Comparison of ENCODE assay signal across 8 cellular contexts in the genomic region with DNA sequence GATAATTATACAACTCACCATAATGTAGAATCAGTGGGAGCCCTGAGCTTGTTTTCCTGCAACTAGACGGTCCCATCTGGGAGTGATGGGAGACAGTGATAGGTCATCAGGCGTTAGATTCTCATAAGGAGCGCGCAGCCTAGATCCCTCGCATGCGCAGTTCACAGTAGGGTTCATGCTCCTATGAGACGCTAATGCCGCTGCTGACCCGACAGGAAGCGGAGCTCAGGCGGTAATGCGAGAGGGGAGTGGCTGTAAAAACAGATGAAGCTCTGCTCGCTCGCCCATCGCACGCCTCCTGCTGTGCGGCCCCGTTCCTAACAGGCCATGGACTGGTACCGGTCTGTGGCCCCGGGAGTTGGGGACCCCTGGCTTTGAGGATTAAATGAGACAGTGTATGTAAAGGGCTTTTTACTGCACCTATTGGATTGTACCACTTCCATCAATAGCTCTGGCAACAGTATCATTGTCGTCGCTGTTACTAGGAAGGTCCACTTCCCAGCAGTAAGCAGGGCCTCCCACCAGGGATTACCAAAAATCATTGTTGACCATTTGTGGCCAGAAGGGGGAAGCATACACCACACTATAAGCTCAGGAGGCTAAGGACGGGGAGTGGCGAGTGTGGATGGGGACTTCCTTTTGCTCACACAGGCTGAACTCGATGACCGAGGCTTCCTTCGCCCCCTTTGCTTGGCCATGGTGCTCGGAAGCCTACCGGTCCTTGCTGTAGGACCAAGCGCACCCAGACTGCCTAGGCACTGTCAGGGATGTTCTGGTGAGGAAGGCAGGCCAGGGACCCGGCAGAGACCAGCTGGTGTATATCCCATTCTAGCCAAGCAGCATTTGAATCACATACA. TPM values are rescaled to one million over a fixed set of nuclear protein-coding genes. Genes with fewer than 3 reads are reported as not detected.
DNase-seq lines count a peak whose midpoint lies in the region; TF ChIP-seq lines count a peak whose summit lies in the region.

No MANE protein-coding gene starts in this region.

- H4K8ac ChIP-seq in H9 (replicated peaks; ENCODE audit: insufficient read length, low read depth, low read length), result no peak overlapping the region

- no CpG with 5 or more reads among the region's 31 CpGs for WGBS in H9 (ENCODE audit: extremely low coverage, insufficient read length, low lambda C conversion rate)

- no peak overlapping the region for H2BK20ac ChIP-seq in H9 (ENCODE audit: low read depth, low read length, poor library complexity, severe bottlenecking)

- H3K4ac ChIP-seq in H9 (ENCODE audit: low read depth, low read length), result no peak overlapping the region

- no peaks in the 10 kb centered on the region for H3K36me3 Mint-ChIP-seq in H9 (ENCODE audit: insufficient read depth in 1 of 3, low read depth in 3 of 3)
- H3K36me3 Mint-ChIP-seq in activated naive CD4-positive, alpha-beta T cell treated with anti-CD3 and anti-CD28 coated beads for 36 hours (ENCODE audit: low read depth), result no peaks in the 10 kb centered on the region

- H4K91ac ChIP-seq in H9 (ENCODE audit: insufficient read length, low read depth, low read length), result no peak overlapping the region

- no peaks in the 10 kb centered on the region for H3K4me1 ChIP-seq in ES-I3 (ENCODE audit: insufficient read depth, low read length)
- H3K4me1 ChIP-seq in H9 (ENCODE audit: insufficient read depth, low read length), result no peaks in the 10 kb centered on the region
- H3K4me1 ChIP-seq in Loucy (ENCODE audit: insufficient read depth, low read length, poor library complexity, severe bottlenecking), result peaks cover 3% of the 10 kb centered on the region
- H3K4me1 ChIP-seq in SJCRH30, result peaks cover 3% of the 10 kb centered on the region; the same call in 1 of the 2 replicates

- H3K27me3 Mint-ChIP-seq in H9 (ENCODE audit: low read depth), result peaks cover 15% of the 10 kb centered on the region
- no peaks in the 10 kb centered on the region for H3K27me3 Mint-ChIP-seq in activated naive CD4-positive, alpha-beta T cell treated with anti-CD3 and anti-CD28 coated beads for 36 hours (ENCODE audit: low read depth)

- H3K79me1 ChIP-seq in H9 (ENCODE audit: insufficient read depth, low read depth, low read length, poor library complexity, severe bottlenecking), result no peaks in the 10 kb centered on the region

- no peak overlapping the region for H2BK120ac ChIP-seq in H9 (ENCODE audit: low read depth, low read length, poor library complexity, severe bottlenecking)

- TF ChIP-seq CTCF in H9 (conservative IDR thresholded peaks at IDR 0.05), result peak; percentile 87
- TF ChIP-seq CTCF in Loucy (conservative IDR thresholded peaks at IDR 0.05; ENCODE audit: low read length), result peak; percentile 87

- H3K14ac ChIP-seq in H9 (ENCODE audit: insufficient read depth, low read length), result no peak overlapping the region

- H4K5ac ChIP-seq in H9 (ENCODE audit: insufficient read length, low read depth, low read length), result no peak overlapping the region

- CTCF ChIA-PET in activated naive CD4-positive, alpha-beta T cell treated with anti-CD3 and anti-CD28 coated beads for 36 hours (lab: Charles Lee), result interaction anchor here (0.6 to 2.6 kb wide), 35 partner anchors 10 to 724 kb away, joined by 3 to 69 read pairs (median 5); a partner anchor contains a TSS

- no peak overlapping the region for H3K56ac ChIP-seq in H9 (ENCODE audit: insufficient read length, low read depth, low read length)

- H3F3A ChIP-seq in Loucy (ENCODE audit: low read depth), result no peaks in the 10 kb centered on the region

- H4K20me1 ChIP-seq in H9 (ENCODE audit: control insufficient read depth, insufficient read depth, insufficient read length) (no peaks in the 10 kb centered on the region), Loucy (ENCODE audit: insufficient read depth, low read length, poor library complexity, severe bottlenecking) (no peaks in the 10 kb centered on the region)

- no peak overlapping the region for H2BK15ac ChIP-seq in H9 (ENCODE audit: low read depth, low read length)

- H3K9me3 Mint-ChIP-seq in H9, result no peaks in the 10 kb centered on the region; a peak in 1 of 5 replicates
- H3K9me3 Mint-ChIP-seq in activated naive CD4-positive, alpha-beta T cell treated with anti-CD3 and anti-CD28 coated beads for 36 hours, result peaks cover under 1% of the 10 kb centered on the region

- H3K4me3 ChIP-seq in Loucy (ENCODE audit: low read length, poor library complexity, severe bottlenecking), result peak overlapping the region; percentile 69
- peak overlapping the region; percentile 42 for H3K4me3 ChIP-seq in SJCRH30

- peak overlapping the region; percentile 40; the same call in 1 of the 2 replicates for H3K9ac ChIP-seq in ES-I3 (ENCODE audit: low read depth, low read length)
- no peak overlapping the region for H3K9ac ChIP-seq in H9 (ENCODE audit: extremely low read depth, insufficient read length, low read length)
- peak overlapping the region; percentile 35 for H3K9ac ChIP-seq in Loucy (ENCODE audit: low read depth, low read length, poor library complexity, severe bottlenecking)

- H3K79me2 ChIP-seq in H9 (ENCODE audit: insufficient read depth, low read length), result no peaks in the 10 kb centered on the region
- no peaks in the 10 kb centered on the region for H3K79me2 ChIP-seq in Loucy (ENCODE audit: insufficient read depth, low read length)

- H3K36me3 ChIP-seq in ES-I3 (ENCODE audit: insufficient read depth, low read length) (no peaks in the 10 kb centered on the region), Loucy (ENCODE audit: insufficient read depth, low read length) (no peaks in the 10 kb centered on the region), SJCRH30 (no peaks in the 10 kb centered on the region)

- H2AFZ ChIP-seq in H9 (ENCODE audit: low read length), result no peak overlapping the region
- H2AFZ ChIP-seq in Loucy (ENCODE audit: low read length), result peak overlapping the region; percentile 99

- no peak overlapping the region for H3K18ac ChIP-seq in H9 (ENCODE audit: insufficient read length, low read depth, low read length)

- no peaks in the 10 kb centered on the region for H3K9me3 ChIP-seq in ES-I3 (ENCODE audit: control insufficient read depth, insufficient read depth, low read length)
- H3K9me3 ChIP-seq in H9 (ENCODE audit: control insufficient read depth, low read depth, low read length), result no peaks in the 10 kb centered on the region
- no peaks in the 10 kb centered on the region for H3K9me3 ChIP-seq in Loucy (ENCODE audit: insufficient read depth, low read depth, low read length)
- no peaks in the 10 kb centered on the region; the same call in 1 of the 2 replicates for H3K9me3 ChIP-seq in SJCRH30 (replicated peaks)

- no peaks in the 10 kb centered on the region for H3K9me2 ChIP-seq in Loucy (replicated peaks; ENCODE audit: low read depth, low read length)

- DNase-seq in H9, result peak; percentile 92
- DNase-seq in SJCRH30, result peak; percentile 82 to 95
- DNase-seq in activated naive CD4-positive, alpha-beta T cell treated with anti-CD3 and anti-CD28 coated beads for 36 hours, result peak; percentile 82
- peak; percentile 83 for DNase-seq in germinal center (ENCODE audit: low spot score)
- DNase-seq in non-pigmented ciliary epithelial cell (ENCODE audit: low read depth), result peak; percentile 84
- DNase-seq in substantia nigra (lab: John Stamatoyannopoulos, UW), result peak in 48 of 49 donors; percentile 14 to 87 (median 68)

- H3K4me1 Mint-ChIP-seq in H9, result peaks cover 5 to 8% of the 10 kb centered on the region in 2 experiments
- H3K4me1 Mint-ChIP-seq in activated naive CD4-positive, alpha-beta T cell treated with anti-CD3 and anti-CD28 coated beads for 36 hours (ENCODE audit: low read depth), result peaks cover 7% of the 10 kb centered on the region

- H2AK5ac ChIP-seq in H9 (ENCODE audit: insufficient read length, low read length), result no peak overlapping the region

- H3K27ac Mint-ChIP-seq in H9, result peak overlapping the region in 1 of 3 experiments; percentile 87; a peak in 1 of 7 replicates
- peak overlapping the region; percentile 79 for H3K27ac Mint-ChIP-seq in activated naive CD4-positive, alpha-beta T cell treated with anti-CD3 and anti-CD28 coated beads for 36 hours

- H3K27ac ChIP-seq in H9 (ENCODE audit: insufficient read length, low read depth, low read length) (no peak overlapping the region), SJCRH30 (no peak overlapping the region), substantia nigra (ENCODE audit: low read depth, low read length, poor library complexity, severe bottlenecking) (peak overlapping the region; percentile 84)

- H3K23me2 ChIP-seq in H9 (ENCODE audit: insufficient read length, low read depth, low read length, poor library complexity, severe bottlenecking), result no peaks in the 10 kb centered on the region

- no peak overlapping the region for H2BK12ac ChIP-seq in H9 (ENCODE audit: insufficient read length, low read depth, low read length)

- peak overlapping the region; percentile 77 to 80 for H3K4me3 Mint-ChIP-seq in H9
- H3K4me3 Mint-ChIP-seq in activated naive CD4-positive, alpha-beta T cell treated with anti-CD3 and anti-CD28 coated beads for 36 hours, result peak overlapping the region; percentile 72

- no peak overlapping the region for H3T11ph ChIP-seq in H9 (ENCODE audit: low read length)

- H2BK5ac ChIP-seq in H9 (ENCODE audit: insufficient read length, low read length), result no peak overlapping the region

- H3K23ac ChIP-seq in H9 (ENCODE audit: insufficient read length, low read depth, low read length), result no peak overlapping the region

- intact Hi-C loops in activated naive CD4-positive, alpha-beta T cell treated with anti-CD3 and anti-CD28 coated beads for 36 hours (cut with micrococcal nuclease), result loop anchor here (1.0 to 5.0 kb wide), 8 partner anchors 27 to 738 kb away; a partner anchor contains a TSS

- peak overlapping the region; percentile 49 for H3K4me2 ChIP-seq in H9 (ENCODE audit: insufficient read depth, insufficient read length, low read length)
- H3K4me2 ChIP-seq in Loucy (ENCODE audit: low read depth, low read length, poor library complexity, severe bottlenecking), result peak overlapping the region; percentile 77

- H3K27me3 ChIP-seq in H9 (ENCODE audit: insufficient read depth, low read length), result no peaks in the 10 kb centered on the region; the same call in none of the 2 replicates
- no peaks in the 10 kb centered on the region for H3K27me3 ChIP-seq in Loucy (ENCODE audit: insufficient read depth, low read length, poor library complexity, severe bottlenecking)
- H3K27me3 ChIP-seq in SJCRH30, result no peaks in the 10 kb centered on the region

RNA-seq across cellular contexts. Expression of a gene that starts 26.4 kb away (rescaled TPM):
- 166 and 171 TPM in 2 replicates for total RNA-seq in H9 (2021)
- 141 and 145 TPM in 2 replicates for total RNA-seq in SJCRH30 (2014; rRNA removed; shearing (Covaris generic))
- 100 to 1,000 TPM; 103 to 107 TPM for total RNA-seq in activated naive CD4-positive, alpha-beta T cell treated with anti-CD3 and anti-CD28 coated beads for 36 hours
